In the genomic region with DNA sequence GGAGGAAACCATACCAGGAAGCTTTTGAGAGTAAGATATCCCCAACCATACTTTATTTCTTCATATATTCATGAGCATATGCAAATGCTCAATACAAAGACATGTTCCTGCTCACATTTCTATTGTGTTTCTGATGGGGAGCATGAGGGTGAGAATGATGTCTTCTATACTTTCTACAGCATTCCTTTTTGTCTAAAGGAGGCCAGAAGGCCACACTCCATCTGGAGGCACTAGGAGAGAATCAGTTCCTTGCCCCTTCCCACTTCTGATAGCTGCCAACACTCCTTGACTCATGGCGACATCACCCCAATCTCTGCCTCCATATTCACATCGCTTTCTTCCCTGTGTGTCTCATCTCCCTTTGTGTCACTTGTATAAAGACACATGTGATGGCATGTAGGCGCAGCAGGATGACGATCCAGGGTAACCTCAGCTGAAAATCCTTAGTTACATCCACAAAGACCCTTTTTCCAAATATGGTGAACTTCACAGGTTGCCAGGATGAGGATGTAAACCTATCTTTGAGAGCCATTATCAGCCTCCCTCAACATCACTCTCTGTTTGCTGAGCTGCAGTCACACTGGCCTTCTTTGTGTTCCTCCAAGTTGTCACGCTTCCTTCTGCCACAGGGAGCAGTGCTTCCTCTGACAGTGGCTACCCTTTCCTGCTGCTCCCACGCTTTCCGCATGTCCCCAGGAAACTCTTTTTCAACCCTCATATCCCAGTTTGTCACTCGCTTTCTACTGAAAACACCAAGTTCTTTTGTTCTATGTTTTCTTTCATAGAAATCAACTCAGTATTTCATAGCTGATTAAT, we compare ENCODE assay signal across 12 cellular contexts.
DNase-seq lines count a peak whose midpoint lies in the region; ATAC-seq, FAIRE-seq and TF ChIP-seq lines count a peak whose summit lies in the region.
"Had no signal": no experiment of that assay in that cellular context is flagged by ENCODE, and none has a peak within 500 bp of the region (broad histone marks: within the 10 kb centered on the region; RNA-seq: fewer than 3 reads in every experiment).

No MANE protein-coding gene starts in this region.

- 91% methylated on average over 8 of the region's 8 CpGs for WGBS in smooth muscle cell (ENCODE audit: low lambda C conversion rate)

- intact Hi-C loops in mucosa of descending colon (cut with DNase I, micrococcal nuclease) = no loop called here

- DNase-seq in ELF-1 (ENCODE audit: low read depth, low spot score) (peak; percentile 43), LNCaP clone FGC (ENCODE audit: low read depth) (no peak), choroid plexus epithelial cell (ENCODE audit: low read depth) (no peak), mucosa of descending colon (no peak), smooth muscle cell (lab: John Stamatoyannopoulos, UW; ENCODE audit: unreplicated experiment) (no peak), NCI-H510A (lab: John Stamatoyannopoulos, UW) (no peak), H54 (ENCODE audit: insufficient read length, low spot score) (no peak)
- DNase-seq: DMS153; H7; NCI-H2227 treated with DMSO at 0.1 percent for 48 hours; stimulated activated naive CD4-positive, alpha-beta T cell treated with Interleukin-2 at 50 U/mL for 16 hours had no signal

- H3K27ac ChIP-seq in smooth muscle cell (ENCODE audit: low read depth) = no peak overlapping the region

- H3K4me3 ChIP-seq in LNCaP clone FGC (ENCODE audit: low read depth, low read length) = no peak overlapping the region
- no peak overlapping the region for H3K4me3 ChIP-seq in choroid plexus epithelial cell (ENCODE audit: low read depth, low read length)
- no peak overlapping the region for H3K4me3 ChIP-seq in mucosa of descending colon
- no peak overlapping the region for H3K4me3 ChIP-seq in smooth muscle cell

- 0 out of 2 replicates have a peak, but pooled peaks have one; percentile 19 for TF ChIP-seq CTCF in LNCaP clone FGC (IDR thresholded peaks at IDR 0.05; ENCODE audit: control insufficient read depth, extremely low read depth, insufficient read depth)
- peak; percentile 23 for TF ChIP-seq CTCF in choroid plexus epithelial cell (conservative IDR thresholded peaks at IDR 0.05; ENCODE audit: low read depth, low read length)
- no peak for TF ChIP-seq CTCF in mucosa of descending colon (IDR thresholded peaks at IDR 0.05)
- TF ChIP-seq CTCF in smooth muscle cell (IDR thresholded peaks at IDR 0.05; ENCODE audit: borderline replicate concordance, insufficient read depth, poor library complexity, severe bottlenecking) = no peak

- H3K27me3 ChIP-seq in smooth muscle cell (ENCODE audit: low read depth) = no peaks in the 10 kb centered on the region

- H3K36me3 ChIP-seq in mucosa of descending colon (ENCODE audit: low read depth) (no peaks in the 10 kb centered on the region), smooth muscle cell (ENCODE audit: low read depth) (no peaks in the 10 kb centered on the region)

- peaks cover 88% of the 10 kb centered on the region for H4K20me1 ChIP-seq in smooth muscle cell (ENCODE audit: low read depth)

- H3K9me3 ChIP-seq in mucosa of descending colon (no peaks in the 10 kb centered on the region), smooth muscle cell (replicated peaks; ENCODE audit: low read depth) (no peaks in the 10 kb centered on the region)

- peaks cover 92% of the 10 kb centered on the region for H3K79me2 ChIP-seq in smooth muscle cell (ENCODE audit: low read depth)

- no peak overlapping the region for H3K9ac ChIP-seq in smooth muscle cell (ENCODE audit: low read depth)

- H2AFZ ChIP-seq in smooth muscle cell (ENCODE audit: low read depth) = no peak overlapping the region

- no peak for TF ChIP-seq POLR2A in H54 (IDR thresholded peaks at IDR 0.05; ENCODE audit: low read depth, low read length)

- FAIRE-seq in H54 (lab: Jason Lieb, UNC) = no peak

- H3K4me2 ChIP-seq in smooth muscle cell = no peak overlapping the region

- no peaks in the 10 kb centered on the region for H3F3A ChIP-seq in smooth muscle cell (ENCODE audit: low read depth)

- ATAC-seq in mucosa of descending colon (peak; percentile 73), GM18517 (IDR thresholded peaks at IDR 0.05; ENCODE audit: unreplicated experiment) (no peak)

- no peaks in the 10 kb centered on the region for H3K4me1 ChIP-seq in mucosa of descending colon (ENCODE audit: low read depth)
- peaks cover 2% of the 10 kb centered on the region for H3K4me1 ChIP-seq in smooth muscle cell (ENCODE audit: low read depth)

Comparison
In these comparisons a context has a peak if more than half of its experiments do, and no peak if none do; other contexts are left out.
1. CTCF ChIP-seq: peak in LNCaP clone FGC (single experiment) and choroid plexus epithelial cell (single experiment); none in mucosa of descending colon (single experiment) and smooth muscle cell (single experiment).